ENCODE assay signal across 1 cellular context in genomic region chr17:81345211-81346089, GRCh38.
TF ChIP-seq lines count a peak whose summit lies in the region.

No MANE protein-coding gene starts in this region.

TF ChIP-seq in K562, 482 proteins besides CTCF, POLR2A, EP300 and RAD21 (continued from another document):
- TF ChIP-seq AFF1 (IDR thresholded peaks at IDR 0.05; ENCODE audit: low read depth in 1 of 2, partially characterized antibody in 2 of 2) (no peak), ARID3A (IDR thresholded peaks at IDR 0.05; ENCODE audit: borderline replicate concordance, low read depth, low read length) (no peak), CHCHD3 (CRISPR knock-in tag; IDR thresholded peaks at IDR 0.05) (no peak), CREM (IDR thresholded peaks at IDR 0.05; ENCODE audit: low read depth) (peak; percentile 68), TEAD1 (CRISPR knock-in tag; IDR thresholded peaks at IDR 0.05) (no peak), KLF16 (IDR thresholded peaks at IDR 0.05) (no peak), NFYB (IDR thresholded peaks at IDR 0.05; ENCODE audit: extremely low read depth, insufficient read length) (no peak), ZFX (CRISPR knock-in tag; IDR thresholded peaks at IDR 0.05) (peak; percentile 79), ZNF75A (CRISPR knock-in tag; IDR thresholded peaks at IDR 0.05) (no peak), TSHZ1 (CRISPR knock-in tag; IDR thresholded peaks at IDR 0.05) (no peak)
